In genomic region chr11:44608654-44609027, GRCh38 we compare ENCODE assay signal across 10 cellular contexts. TPM values are rescaled to one million over a fixed set of nuclear protein-coding genes. Genes with fewer than 3 reads are reported as not detected.
DNase-seq lines count a peak whose midpoint lies in the region; TF ChIP-seq lines count a peak whose summit lies in the region.
"Had no signal": no experiment of that assay in that cellular context is flagged by ENCODE, and none has a peak within 500 bp of the region (broad histone marks: within the 10 kb centered on the region; RNA-seq: fewer than 3 reads in every experiment).

No MANE protein-coding gene starts in this region.

- intact Hi-C loops in activated T-helper 1 cell treated with anti-CD3 and anti-CD28 coated beads, Interleukin-12 subunit alpha, Interleukin-12 subunit beta, Interleukin-2, Interleukin-4 antibody, amounts not matched to agents 30 ng/mL and 10 ng/mL and 1 ng/mL, durations not matched to agents 14 hours and 24 hours and 36 hours (cut with micrococcal nuclease) = no loop called here

- H3K4me1 Mint-ChIP-seq in IgD-negative memory B cell (peaks cover 52 to 80% (median 65%) of the 10 kb centered on the region in 3 donors), neural crest cell (peaks cover 18% of the 10 kb centered on the region), type B pancreatic cell (ENCODE audit: unreplicated experiment) (peaks cover 28% of the 10 kb centered on the region)
- peaks cover 77% of the 10 kb centered on the region for H3K4me1 Mint-ChIP-seq in activated T-helper 1 cell treated with anti-CD3 and anti-CD28 coated beads, Interleukin-12 subunit alpha, Interleukin-12 subunit beta, Interleukin-2, Interleukin-4 antibody, amounts not matched to agents 30 ng/mL and 10 ng/mL and 1 ng/mL, durations not matched to agents 14 hours and 24 hours and 36 hours (ENCODE audit: low read depth)

- no peaks in the 10 kb centered on the region for H3K9me3 Mint-ChIP-seq in IgD-negative memory B cell
- no peaks in the 10 kb centered on the region for H3K9me3 Mint-ChIP-seq in activated T-helper 1 cell treated with anti-CD3 and anti-CD28 coated beads, Interleukin-12 subunit alpha, Interleukin-12 subunit beta, Interleukin-2, Interleukin-4 antibody, amounts not matched to agents 30 ng/mL and 10 ng/mL and 1 ng/mL, durations not matched to agents 14 hours and 24 hours and 36 hours
- no peaks in the 10 kb centered on the region for H3K9me3 Mint-ChIP-seq in neural crest cell
- H3K9me3 Mint-ChIP-seq in type B pancreatic cell = no peaks in the 10 kb centered on the region

- DNase-seq in DMS 273 (lab: John Stamatoyannopoulos, UW; ENCODE audit: unreplicated experiment) (peak; percentile 44), DMS 273 treated with DMSO at 0.1 percent for 48 hours (lab: John Stamatoyannopoulos, UW) (no peak), neural crest cell (ENCODE audit: low read depth, low spot score) (no peak), GM10266 (ENCODE audit: extremely low spot score) (no peak), NCI-H1694 treated with DMSO at 0.1 percent for 48 hours (lab: John Stamatoyannopoulos, UW) (no peak), type B pancreatic cell (ENCODE audit: extremely low spot score, unreplicated experiment) (no peak)
- no peak for DNase-seq in activated T-helper 1 cell treated with anti-CD3 and anti-CD28 coated beads, Interleukin-12 subunit alpha, Interleukin-12 subunit beta, Interleukin-2, Interleukin-4 antibody, amounts not matched to agents 30 ng/mL and 10 ng/mL and 1 ng/mL, durations not matched to agents 14 hours and 24 hours and 36 hours (ENCODE audit: low spot score)
- DNase-seq: head of caudate nucleus, NCI-H526 treated with DMSO at 0.1 percent for 48 hours had no signal

- peak overlapping the region; percentile 95 to 99 (median 98) for H3K27ac Mint-ChIP-seq in IgD-negative memory B cell
- H3K27ac Mint-ChIP-seq in activated T-helper 1 cell treated with anti-CD3 and anti-CD28 coated beads, Interleukin-12 subunit alpha, Interleukin-12 subunit beta, Interleukin-2, Interleukin-4 antibody, amounts not matched to agents 30 ng/mL and 10 ng/mL and 1 ng/mL, durations not matched to agents 14 hours and 24 hours and 36 hours = peak overlapping the region; percentile 76
- H3K27ac Mint-ChIP-seq in neural crest cell (ENCODE audit: unreplicated experiment) = peak overlapping the region; percentile 37
- H3K27ac Mint-ChIP-seq in type B pancreatic cell = no peak overlapping the region

- H3K4me3 Mint-ChIP-seq in IgD-negative memory B cell (peak overlapping the region; percentile 72 to 89 (median 77)), neural crest cell (no peak overlapping the region), type B pancreatic cell (no peak overlapping the region)
- peak overlapping the region; percentile 45 for H3K4me3 Mint-ChIP-seq in activated T-helper 1 cell treated with anti-CD3 and anti-CD28 coated beads, Interleukin-12 subunit alpha, Interleukin-12 subunit beta, Interleukin-2, Interleukin-4 antibody, amounts not matched to agents 30 ng/mL and 10 ng/mL and 1 ng/mL, durations not matched to agents 14 hours and 24 hours and 36 hours

- H3K27me3 Mint-ChIP-seq in IgD-negative memory B cell (no peaks in the 10 kb centered on the region), neural crest cell (ENCODE audit: low read depth) (no peaks in the 10 kb centered on the region), type B pancreatic cell (no peaks in the 10 kb centered on the region)
- no peaks in the 10 kb centered on the region for H3K27me3 Mint-ChIP-seq in activated T-helper 1 cell treated with anti-CD3 and anti-CD28 coated beads, Interleukin-12 subunit alpha, Interleukin-12 subunit beta, Interleukin-2, Interleukin-4 antibody, amounts not matched to agents 30 ng/mL and 10 ng/mL and 1 ng/mL, durations not matched to agents 14 hours and 24 hours and 36 hours (ENCODE audit: insufficient read depth)

- peaks cover 18% of the 10 kb centered on the region for H3K36me3 Mint-ChIP-seq in IgD-negative memory B cell
- peaks cover 76% of the 10 kb centered on the region for H3K36me3 Mint-ChIP-seq in activated T-helper 1 cell treated with anti-CD3 and anti-CD28 coated beads, Interleukin-12 subunit alpha, Interleukin-12 subunit beta, Interleukin-2, Interleukin-4 antibody, amounts not matched to agents 30 ng/mL and 10 ng/mL and 1 ng/mL, durations not matched to agents 14 hours and 24 hours and 36 hours (ENCODE audit: low read depth)
- no peaks in the 10 kb centered on the region for H3K36me3 Mint-ChIP-seq in neural crest cell (ENCODE audit: low read depth)
- no peaks in the 10 kb centered on the region for H3K36me3 Mint-ChIP-seq in type B pancreatic cell

- TF ChIP-seq CTCF in neural crest cell (conservative IDR thresholded peaks at IDR 0.05) = no peak
- no peak for TF ChIP-seq CTCF in GM10266 (IDR thresholded peaks at IDR 0.05; ENCODE audit: control insufficient read depth, insufficient read depth, low read depth, missing control alignments)
- TF ChIP-seq CTCF in type B pancreatic cell (conservative IDR thresholded peaks at IDR 0.05) = no peak

RNA-seq across cellular contexts. Expression of gene CD82, which starts 43.2 kb away (rescaled TPM):
- polyA plus RNA-seq in IgD-negative memory B cell = 544 TPM
- 499 and 500 TPM in 2 replicates for total RNA-seq in activated T-helper 1 cell treated with anti-CD3 and anti-CD28 coated beads, Interleukin-12 subunit alpha, Interleukin-12 subunit beta, Interleukin-2, Interleukin-4 antibody, amounts not matched to agents 30 ng/mL and 10 ng/mL and 1 ng/mL, durations not matched to agents 14 hours and 24 hours and 36 hours
- total RNA-seq in neural crest cell (10.3 and 14.1 TPM in 2 replicates), type B pancreatic cell (ENCODE audit: low replicate concordance) (80.3 and 82.1 TPM in 2 replicates)

Comparison
In these comparisons a context has a peak if more than half of its experiments do, and no peak if none do; other contexts are left out.
1. H3K4me3 Mint-ChIP-seq: peak in IgD-negative memory B cell (4 of 4) and activated T-helper 1 cell treated with anti-CD3 and anti-CD28 coated beads, Interleukin-12 subunit alpha, Interleukin-12 subunit beta, Interleukin-2, Interleukin-4 antibody, amounts not matched to agents 30 ng/mL and 10 ng/mL and 1 ng/mL, durations not matched to agents 14 hours and 24 hours and 36 hours (single experiment); none in neural crest cell (single experiment) and type B pancreatic cell (single experiment).